Comparison of ENCODE assay signal across 18 cellular contexts in genomic region chr6:100343678-100344077, GRCh38.
DNase-seq lines count a peak whose midpoint lies in the region; ATAC-seq and TF ChIP-seq lines count a peak whose summit lies in the region.
"Had no signal": no experiment of that assay in that cellular context is flagged by ENCODE, and none has a peak within 500 bp of the region (broad histone marks: within the 10 kb centered on the region; RNA-seq: fewer than 3 reads in every experiment).

No MANE protein-coding gene starts in this region.

- H3K27ac ChIP-seq in brain microvascular endothelial cell, result peak overlapping the region; percentile 86
- H3K27ac ChIP-seq in mesodermal cell (ENCODE audit: low read depth, low read length, severe bottlenecking), result peak overlapping the region; percentile 26
- H3K27ac ChIP-seq: heart right ventricle, SJSA1, WERI-Rb-1 had no signal

- H3K4me1 Mint-ChIP-seq in stimulated activated memory B cell treated with anti-CD40 and anti-IgM and Interleukin-4, amounts not matched to agents 10 μg/mL and 1 μg/mL and 100 μg/mL, for 72 hours, result no peaks in the 10 kb centered on the region

- H3K4me3 Mint-ChIP-seq in stimulated activated memory B cell treated with anti-CD40 and anti-IgM and Interleukin-4, amounts not matched to agents 10 μg/mL and 1 μg/mL and 100 μg/mL, for 72 hours, result no peak overlapping the region
- H3K4me3 Mint-ChIP-seq: CD4-positive, alpha-beta memory T cell; central memory CD8-positive, alpha-beta T cell had no signal

- H3K4me1 ChIP-seq in mesodermal cell (ENCODE audit: control insufficient read depth, insufficient read depth, low read length, poor library complexity, severe bottlenecking), result peaks cover 25% of the 10 kb centered on the region

- in situ Hi-C loops in brain microvascular endothelial cell (cut with HindIII; ENCODE audit: low pct_ligation_motif_present, low sequenced_read_pairs), result no loop called here

- ATAC-seq in stimulated activated memory B cell treated with anti-CD40 and anti-IgM and Interleukin-4, amounts not matched to agents 10 μg/mL and 1 μg/mL and 100 μg/mL, for 72 hours, result no peak

- H3K27me3 ChIP-seq in brain microvascular endothelial cell (replicated peaks), result no peaks in the 10 kb centered on the region
- H3K27me3 ChIP-seq: heart right ventricle, SJSA1 had no signal

- no peaks in the 10 kb centered on the region for H3K9me3 ChIP-seq in mesodermal cell (ENCODE audit: control insufficient read depth, low read length)
- H3K9me3 ChIP-seq: SJSA1 had no signal

- H3K27me3 Mint-ChIP-seq in stimulated activated memory B cell treated with anti-CD40 and anti-IgM and Interleukin-4, amounts not matched to agents 10 μg/mL and 1 μg/mL and 100 μg/mL, for 72 hours, result no peaks in the 10 kb centered on the region
- H3K27me3 Mint-ChIP-seq: CD4-positive, alpha-beta memory T cell; central memory CD8-positive, alpha-beta T cell had no signal

- DNase-seq in Daoy (ENCODE audit: low read depth), result peak; percentile 38
- peak; percentile 86 for DNase-seq in LHCN-M2 (ENCODE audit: low read depth)
- DNase-seq in brain microvascular endothelial cell, result peak; percentile 39
- DNase-seq in activated effector memory CD4-positive, alpha-beta T cell treated with anti-CD3 and anti-CD28 coated beads, Interleukin-2, amount 50 U/mL, for 16 hours, result no peak
- DNase-seq in H4 (ENCODE audit: low spot score), result no peak
- DNase-seq in stimulated activated CD4-positive, alpha-beta T cell treated with anti-CD3 and anti-CD28 coated beads, Interleukin-2, amount 100 ng/mL, for 24 hours, result no peak
- DNase-seq: activated naive CD4-positive, alpha-beta T cell treated with anti-CD3 and anti-CD28 coated beads, Interleukin-2, amount 50 U/mL, for 16 hours; CD4-positive, alpha-beta memory T cell; heart right ventricle; KBM-7; NCI-H1930; NCI-H774; substantia nigra; WERI-Rb-1 had no signal

- H3K36me3 ChIP-seq in brain microvascular endothelial cell (replicated peaks) (no peaks in the 10 kb centered on the region), mesodermal cell (ENCODE audit: control insufficient read depth, insufficient read depth, low read length) (no peaks in the 10 kb centered on the region)
- H3K36me3 ChIP-seq: heart right ventricle, SJSA1, WERI-Rb-1 had no signal

- TF ChIP-seq CTCF in brain microvascular endothelial cell (IDR thresholded peaks at IDR 0.05; ENCODE audit: low read depth, low read length, missing control alignments), result no peak

- no peak overlapping the region for H3K4me3 ChIP-seq in brain microvascular endothelial cell (ENCODE audit: low read depth, low read length)
- no peak overlapping the region for H3K4me3 ChIP-seq in mesodermal cell (ENCODE audit: extremely low read depth, insufficient read depth, low read length, poor library complexity, severe bottlenecking)
- H3K4me3 ChIP-seq: heart right ventricle, SJSA1 had no signal

- H3K9me3 Mint-ChIP-seq in stimulated activated memory B cell treated with anti-CD40 and anti-IgM and Interleukin-4, amounts not matched to agents 10 μg/mL and 1 μg/mL and 100 μg/mL, for 72 hours, result no peaks in the 10 kb centered on the region
- H3K9me3 Mint-ChIP-seq: central memory CD8-positive, alpha-beta T cell had no signal

- no peak overlapping the region for H3K27ac Mint-ChIP-seq in stimulated activated memory B cell treated with anti-CD40 and anti-IgM and Interleukin-4, amounts not matched to agents 10 μg/mL and 1 μg/mL and 100 μg/mL, for 72 hours
- H3K27ac Mint-ChIP-seq: CD4-positive, alpha-beta memory T cell had no signal

- 46 to 55% methylated on average over 1 of the region's 1 CpG for WGBS in mesodermal cell (ENCODE audit: insufficient coverage in 2 of 2), 2 experiments

- no peaks in the 10 kb centered on the region for H3K36me3 Mint-ChIP-seq in stimulated activated memory B cell treated with anti-CD40 and anti-IgM and Interleukin-4, amounts not matched to agents 10 μg/mL and 1 μg/mL and 100 μg/mL, for 72 hours
- H3K36me3 Mint-ChIP-seq: CD4-positive, alpha-beta memory T cell had no signal

Comparison
In these comparisons a context has a peak if more than half of its experiments do, and no peak if none do; other contexts are left out.
1. DNase-seq: peak in Daoy (single experiment), LHCN-M2 (single experiment) and brain microvascular endothelial cell (single experiment); none in activated effector memory CD4-positive, alpha-beta T cell treated with anti-CD3 and anti-CD28 coated beads, Interleukin-2, amount 50 U/mL, for 16 hours (single experiment), H4 (single experiment) and stimulated activated CD4-positive, alpha-beta T cell treated with anti-CD3 and anti-CD28 coated beads, Interleukin-2, amount 100 ng/mL, for 24 hours (0 of 2).